1 cellular context compared by ENCODE assay signal in genomic region chr20:16119909-16120308, GRCh38.
TF ChIP-seq lines count a peak whose summit lies in the region.

No MANE protein-coding gene starts in this region.

TF ChIP-seq in HepG2, 621 proteins besides CTCF, POLR2A, EP300 and RAD21 (continued from another document and continues in another):
- TF ChIP-seq ZNF740 (CRISPR knock-in tag; IDR thresholded peaks at IDR 0.05) (no peak), LRRFIP1 (CRISPR knock-in tag; conservative IDR thresholded peaks at IDR 0.05) (no peak), YEATS4 (CRISPR knock-in tag; IDR thresholded peaks at IDR 0.05; ENCODE audit: borderline replicate concordance) (peak; percentile 37; the same call in 1 of the 2 replicates), SOX13 (IDR thresholded peaks at IDR 0.05) (0 out of 2 replicates have a peak, but pooled peaks have one; percentile 11), SOX13 (CRISPR knock-in tag; conservative IDR thresholded peaks at IDR 0.05 in 1 of 2, IDR thresholded peaks at IDR 0.05 in 1 of 2) (peak in 1 of 2 experiments; percentile 58; a peak in 2 of 4 replicates), ZNF704 (CRISPR knock-in tag; IDR thresholded peaks at IDR 0.05; ENCODE audit: borderline replicate concordance) (no peak), FOXK2 (IDR thresholded peaks at IDR 0.05) (no peak), CREB1 (IDR thresholded peaks at IDR 0.05) (no peak), CREB1 (CRISPR knock-in tag; IDR thresholded peaks at IDR 0.05) (no peak), ZNF644 (CRISPR knock-in tag; IDR thresholded peaks at IDR 0.05; ENCODE audit: low read depth) (peak; percentile 40; the same call in 1 of the 2 replicates), UBTF (CRISPR knock-in tag; IDR thresholded peaks at IDR 0.05) (no peak), ZNF30 (CRISPR knock-in tag; IDR thresholded peaks at IDR 0.05) (no peak), ZFYVE20 (CRISPR knock-in tag; IDR thresholded peaks at IDR 0.05; ENCODE audit: borderline replicate concordance, low read depth) (no peak), ZHX2 (IDR thresholded peaks at IDR 0.05; ENCODE audit: low read depth) (no peak), ZHX2 (CRISPR knock-in tag; IDR thresholded peaks at IDR 0.05; ENCODE audit: borderline replicate concordance) (no peak), HMG20A (CRISPR knock-in tag; IDR thresholded peaks at IDR 0.05; ENCODE audit: borderline replicate concordance) (no peak), BORCS8-MEF2B (CRISPR knock-in tag; IDR thresholded peaks at IDR 0.05) (no peak), MBNL3 (CRISPR knock-in tag; conservative IDR thresholded peaks at IDR 0.05) (no peak), ZSCAN12 (CRISPR knock-in tag; IDR thresholded peaks at IDR 0.05) (no peak), PRMT3 (CRISPR knock-in tag; IDR thresholded peaks at IDR 0.05; ENCODE audit: borderline replicate concordance, low read depth) (no peak), ZNF550 (CRISPR knock-in tag; IDR thresholded peaks at IDR 0.05; ENCODE audit: borderline replicate concordance) (no peak), GPBP1L1 (CRISPR knock-in tag; IDR thresholded peaks at IDR 0.05) (no peak), ZSCAN29 (CRISPR knock-in tag; conservative IDR thresholded peaks at IDR 0.05) (no peak), ZNF484 (CRISPR knock-in tag; IDR thresholded peaks at IDR 0.05; ENCODE audit: borderline replicate concordance, low read depth) (no peak), CHD2 (IDR thresholded peaks at IDR 0.05; ENCODE audit: low read depth, low read length) (no peak), MAFF (IDR thresholded peaks at IDR 0.05; ENCODE audit: low read depth, low read length) (peak; percentile 60), HDAC1 (CRISPR knock-in tag; IDR thresholded peaks at IDR 0.05) (peak; percentile 77), TGIF2 (CRISPR knock-in tag; IDR thresholded peaks at IDR 0.05) (no peak), RFX1 (IDR thresholded peaks at IDR 0.05) (no peak), KAT2B (IDR thresholded peaks at IDR 0.05; ENCODE audit: borderline replicate concordance, low read depth, low read length) (no peak), GMEB1 (CRISPR knock-in tag; IDR thresholded peaks at IDR 0.05; ENCODE audit: borderline replicate concordance) (no peak), ZNF614 (CRISPR knock-in tag; IDR thresholded peaks at IDR 0.05; ENCODE audit: borderline replicate concordance) (0 out of 2 replicates have a peak, but pooled peaks have one; percentile 37), ZNF513 (CRISPR knock-in tag; conservative IDR thresholded peaks at IDR 0.05) (no peak), PAX8 (CRISPR knock-in tag; IDR thresholded peaks at IDR 0.05; ENCODE audit: borderline replicate concordance) (no peak), MED1 (CRISPR knock-in tag; IDR thresholded peaks at IDR 0.05) (peak; percentile 82), NFKB2 (CRISPR knock-in tag; IDR thresholded peaks at IDR 0.05; ENCODE audit: borderline replicate concordance) (no peak), ZNF441 (CRISPR knock-in tag; IDR thresholded peaks at IDR 0.05; ENCODE audit: borderline replicate concordance) (0 out of 2 replicates have a peak, but pooled peaks have one; percentile 24), ZBTB25 (CRISPR knock-in tag; IDR thresholded peaks at IDR 0.05) (no peak), NRL (CRISPR knock-in tag; IDR thresholded peaks at IDR 0.05; ENCODE audit: borderline replicate concordance) (no peak), ZNF878 (CRISPR knock-in tag; IDR thresholded peaks at IDR 0.05) (no peak), ARHGAP35 (CRISPR knock-in tag; IDR thresholded peaks at IDR 0.05; ENCODE audit: borderline replicate concordance) (no peak), E2F1 (CRISPR knock-in tag; IDR thresholded peaks at IDR 0.05) (no peak), ZNF7 (CRISPR knock-in tag; IDR thresholded peaks at IDR 0.05) (no peak), ZNF562 (CRISPR knock-in tag; IDR thresholded peaks at IDR 0.05; ENCODE audit: borderline replicate concordance) (no peak), TCF12 (IDR thresholded peaks at IDR 0.05) (no peak), TCF12 (CRISPR knock-in tag; IDR thresholded peaks at IDR 0.05) (no peak), ZNF572 (CRISPR knock-in tag; IDR thresholded peaks at IDR 0.05) (no peak), CBX1 (IDR thresholded peaks at IDR 0.05; ENCODE audit: low read depth) (no peak), ZNF234 (CRISPR knock-in tag; conservative IDR thresholded peaks at IDR 0.05) (no peak)
